ENCODE assay signal across 10 cellular contexts in the genomic region with DNA sequence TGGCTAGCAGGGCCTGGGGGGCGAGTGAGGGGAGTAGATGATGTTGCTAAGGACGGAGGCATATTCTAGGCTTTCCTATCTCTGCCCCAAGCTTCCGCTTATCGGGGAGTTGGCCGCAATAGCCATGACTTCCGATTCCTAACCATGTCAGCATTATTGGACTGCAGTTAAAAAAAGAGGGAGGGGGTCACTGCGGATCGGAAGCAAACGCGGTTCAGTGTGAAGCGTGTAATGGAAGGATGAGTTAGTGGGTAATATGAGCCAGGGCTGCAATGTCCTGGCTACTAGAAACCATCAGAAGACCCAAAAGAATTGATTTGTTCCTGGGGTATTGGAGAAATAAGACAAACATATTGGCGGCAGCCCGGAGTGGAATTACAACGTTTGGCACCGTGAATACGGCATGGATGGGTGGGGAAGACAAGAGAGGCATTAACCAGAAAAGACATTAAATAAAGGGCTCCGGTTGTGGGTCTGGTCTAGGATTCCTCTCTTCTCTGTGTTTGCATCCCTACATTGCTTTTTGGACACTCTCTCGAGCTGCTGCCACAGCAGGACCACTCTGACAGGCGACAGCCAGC.
DNase-seq lines count a peak whose midpoint lies in the region; ATAC-seq and TF ChIP-seq lines count a peak whose summit lies in the region.
"Had no signal": no experiment of that assay in that cellular context is flagged by ENCODE, and none has a peak within 500 bp of the region (broad histone marks: within the 10 kb centered on the region; RNA-seq: fewer than 3 reads in every experiment).

No MANE protein-coding gene starts in this region.

- CTCF ChIA-PET in GM10248 (lab: Yijun Ruan, JAX), result no interaction called here

- peaks cover 0 to 20% (median 6%) of the 10 kb centered on the region in 11 experiments; a peak in 9 of 22 replicates for H3K9me3 ChIP-seq in BLaER1 treated with 17β-estradiol and CSF1 and Interleukin-3, amounts not matched to agents 10 nM and 100 nM (replicated peaks in 1 of 11)
- no peaks in the 10 kb centered on the region for H3K9me3 ChIP-seq in RWPE2 (ENCODE audit: severe bottlenecking)

- no peaks in the 10 kb centered on the region for H3K36me3 Mint-ChIP-seq in progenitor cell of endocrine pancreas (ENCODE audit: insufficient read depth)

- peaks cover 79% of the 10 kb centered on the region for H3K27me3 Mint-ChIP-seq in progenitor cell of endocrine pancreas

- H3K27ac ChIP-seq in BLaER1 treated with 17β-estradiol and CSF1 and Interleukin-3, amounts not matched to agents 10 nM and 100 nM, result peak overlapping the region in 4 of 11 experiments; percentile 22 to 65 (median 32); a peak in 4 of 22 replicates
- no peak overlapping the region for H3K27ac ChIP-seq in RWPE2 (ENCODE audit: poor library complexity, severe bottlenecking)

- POLR2A ChIA-PET in GM10248 (lab: Yijun Ruan, JAX), result no interaction called here

- H3K9me3 Mint-ChIP-seq in progenitor cell of endocrine pancreas (ENCODE audit: low read depth), result no peaks in the 10 kb centered on the region

- H3K4me2 ChIP-seq in BLaER1 treated with 17β-estradiol and CSF1 and Interleukin-3, amounts not matched to agents 10 nM and 100 nM, result peak overlapping the region; percentile 94 to 100 (median 99)

- peaks cover 0 to 21% (median 0%) of the 10 kb centered on the region in 11 experiments; a peak in 3 of 22 replicates for H4K20me1 ChIP-seq in BLaER1 treated with 17β-estradiol and CSF1 and Interleukin-3, amounts not matched to agents 10 nM and 100 nM

- H3K27ac Mint-ChIP-seq in progenitor cell of endocrine pancreas, result no peak overlapping the region

- TF ChIP-seq CTCF in RWPE2 (IDR thresholded peaks at IDR 0.05; ENCODE audit: poor library complexity, severe bottlenecking) (no peak), progenitor cell of endocrine pancreas (IDR thresholded peaks at IDR 0.05; ENCODE audit: unreplicated experiment) (no peak), GM10248 (IDR thresholded peaks at IDR 0.05; ENCODE audit: control extremely low read depth, extremely low read depth, low read depth, missing control alignments) (no peak)

- H3K4me1 ChIP-seq in BLaER1 treated with 17β-estradiol and CSF1 and Interleukin-3, amounts not matched to agents 10 nM and 100 nM, result peaks cover 13 to 50% (median 40%) of the 10 kb centered on the region in 10 experiments
- no peaks in the 10 kb centered on the region for H3K4me1 ChIP-seq in RWPE2 (ENCODE audit: insufficient read depth, poor library complexity, severe bottlenecking)

- ATAC-seq in RWPE2 (ENCODE audit: low read depth) (no peak), GM21367 (IDR thresholded peaks at IDR 0.05; ENCODE audit: unreplicated experiment) (no peak)

- DNase-seq in RWPE2 (ENCODE audit: low spot score) (no peak), globus pallidus (ENCODE audit: low spot score) (peak; percentile 59), progenitor cell of endocrine pancreas (ENCODE audit: low spot score, unreplicated experiment) (no peak), HPDE6-E6E7 (ENCODE audit: extremely low spot score) (no peak), NCI-H1694 (lab: John Stamatoyannopoulos, UW) (no peak), GM10248 (ENCODE audit: extremely low spot score) (no peak)
- DNase-seq: activated T-cell treated with anti-CD3 and anti-CD28 coated beads, Interleukin-2, amount 50 U/mL, for 4 hours; RPMI8226 had no signal

- H3K4me1 Mint-ChIP-seq in progenitor cell of endocrine pancreas (ENCODE audit: low read depth), result peaks cover 2% of the 10 kb centered on the region

- peak overlapping the region in 8 of 11 experiments; percentile 21 to 74 (median 54); a peak in 14 of 22 replicates for H3K9ac ChIP-seq in BLaER1 treated with 17β-estradiol and CSF1 and Interleukin-3, amounts not matched to agents 10 nM and 100 nM

- H3K4me3 Mint-ChIP-seq in progenitor cell of endocrine pancreas (ENCODE audit: low read depth), result peak overlapping the region; percentile 9
- H3K4me3 Mint-ChIP-seq: activated T-cell treated with anti-CD3 and anti-CD28 coated beads, Interleukin-2, amount 50 U/mL, for 4 hours had no signal

- peaks cover 0 to 34% (median 16%) of the 10 kb centered on the region in 11 experiments; a peak in 14 of 22 replicates for H3K27me3 ChIP-seq in BLaER1 treated with 17β-estradiol and CSF1 and Interleukin-3, amounts not matched to agents 10 nM and 100 nM
- H3K27me3 ChIP-seq in RWPE2 (ENCODE audit: insufficient read depth, poor library complexity, severe bottlenecking), result peaks cover 48% of the 10 kb centered on the region

- peak overlapping the region; percentile 55 to 72 (median 63) for H3K4me3 ChIP-seq in BLaER1 treated with 17β-estradiol and CSF1 and Interleukin-3, amounts not matched to agents 10 nM and 100 nM
- peak overlapping the region; percentile 30 for H3K4me3 ChIP-seq in RWPE2 (ENCODE audit: severe bottlenecking)

- no peaks in the 10 kb centered on the region for H3K36me3 ChIP-seq in BLaER1 treated with 17β-estradiol and CSF1 and Interleukin-3, amounts not matched to agents 10 nM and 100 nM
- no peaks in the 10 kb centered on the region for H3K36me3 ChIP-seq in RWPE2 (ENCODE audit: low read depth)
